Comparison of ENCODE assay signal across 8 cellular contexts in the genomic region with DNA sequence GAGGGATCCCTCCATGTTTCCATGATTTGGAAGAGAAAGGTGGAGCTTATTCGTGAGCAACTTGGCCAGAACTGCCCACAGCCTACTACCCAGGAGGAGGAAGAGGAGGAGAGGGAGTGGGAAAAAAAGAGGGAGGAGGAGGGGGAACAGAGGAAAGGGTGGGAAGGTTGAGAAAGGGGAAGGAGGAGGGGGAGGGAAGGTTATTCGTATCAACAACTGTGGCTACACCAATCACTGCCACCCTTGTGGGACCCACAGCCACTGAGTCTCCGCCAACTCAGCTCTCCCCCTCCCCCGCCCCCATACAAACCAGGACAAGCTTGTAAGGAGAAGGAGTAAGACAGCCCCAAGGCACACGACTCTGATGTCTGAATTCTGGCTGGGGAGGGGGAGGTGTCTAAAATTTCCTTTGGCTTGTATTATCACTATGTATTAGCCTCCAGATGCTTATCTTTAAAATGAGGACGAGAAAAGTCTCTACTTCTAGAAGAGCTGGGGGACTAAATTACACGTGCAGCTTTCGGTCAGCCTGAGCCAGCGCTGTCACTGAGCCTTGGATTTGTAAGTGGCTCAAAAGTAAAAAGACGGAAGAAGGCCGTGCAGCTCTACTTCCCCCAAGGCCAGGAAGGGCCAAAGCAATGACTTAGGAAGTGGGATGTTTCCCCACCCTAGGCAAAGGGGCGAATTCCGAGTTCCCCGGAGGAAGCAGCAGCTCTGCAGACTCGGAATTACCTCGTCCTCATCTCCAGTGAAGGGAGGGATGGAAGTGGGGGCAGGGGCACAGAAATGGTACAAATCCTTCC. TPM values are rescaled to one million over a fixed set of nuclear protein-coding genes. Genes with fewer than 3 reads are reported as not detected.
DNase-seq lines count a peak whose midpoint lies in the region; ATAC-seq and TF ChIP-seq lines count a peak whose summit lies in the region.

No MANE protein-coding gene starts in this region.

- peak overlapping the region; percentile 68 for H3K4me3 ChIP-seq in MG63
- H3K4me3 ChIP-seq in hepatocyte = peak overlapping the region; percentile 73
- H3K4me3 ChIP-seq in gastrocnemius medialis = peak overlapping the region; percentile 76 to 96 (median 91)

- H3K27ac Mint-ChIP-seq in CD4-positive, alpha-beta T cell = peak overlapping the region; percentile 89
- peak overlapping the region; percentile 85 for H3K27ac Mint-ChIP-seq in activated naive CD8-positive, alpha-beta T cell treated with anti-CD3 and anti-CD28 coated beads, Interleukin-2, amount 10 ng/mL, durations not matched to agents 7 days and 5 days

- H3K27me3 Mint-ChIP-seq in CD4-positive, alpha-beta T cell = no peaks in the 10 kb centered on the region
- peaks cover 17% of the 10 kb centered on the region for H3K27me3 Mint-ChIP-seq in activated naive CD8-positive, alpha-beta T cell treated with anti-CD3 and anti-CD28 coated beads, Interleukin-2, amount 10 ng/mL, durations not matched to agents 7 days and 5 days

- in situ Hi-C loops in gastrocnemius medialis (cut with MboI; ENCODE audit: low sequenced_read_pairs in 4 of 4) = no loop called here

- POLR2A ChIA-PET in CD4-positive, alpha-beta T cell (lab: Charles Lee) = interaction anchor here (1.1 to 2.6 kb wide), 6 partner anchors 10 to 91 kb away, joined by 3 to 11 read pairs (median 4); partner anchors contain the start of gene NSFL1C
- POLR2A ChIA-PET in activated naive CD8-positive, alpha-beta T cell treated with anti-CD3 and anti-CD28 coated beads, Interleukin-2, amount 10 ng/mL, durations not matched to agents 7 days and 5 days (lab: Charles Lee) = interaction anchor here (1.0 to 5.3 kb wide), 11 partner anchors 12 to 91 kb away, joined by 3 to 78 read pairs (median 4); partner anchors contain the start of genes NSFL1C and SDCBP2

- H3K9me3 Mint-ChIP-seq in CD4-positive, alpha-beta T cell = no peaks in the 10 kb centered on the region
- peaks cover 2% of the 10 kb centered on the region for H3K9me3 Mint-ChIP-seq in activated naive CD8-positive, alpha-beta T cell treated with anti-CD3 and anti-CD28 coated beads, Interleukin-2, amount 10 ng/mL, durations not matched to agents 7 days and 5 days

- TF ChIP-seq POLR2A in gastrocnemius medialis (IDR thresholded peaks at IDR 0.05) = no peak

- H3K9me3 ChIP-seq in CD4-positive, alpha-beta T cell (ENCODE audit: control insufficient read depth, low read length) = no peaks in the 10 kb centered on the region
- no peaks in the 10 kb centered on the region for H3K9me3 ChIP-seq in MG63
- no peaks in the 10 kb centered on the region for H3K9me3 ChIP-seq in hepatocyte (ENCODE audit: low read depth)
- no peaks in the 10 kb centered on the region for H3K9me3 ChIP-seq in gastrocnemius medialis

- peaks cover 12% of the 10 kb centered on the region for H3K36me3 Mint-ChIP-seq in CD4-positive, alpha-beta T cell (ENCODE audit: low read depth)
- peaks cover 13% of the 10 kb centered on the region for H3K36me3 Mint-ChIP-seq in activated naive CD8-positive, alpha-beta T cell treated with anti-CD3 and anti-CD28 coated beads, Interleukin-2, amount 10 ng/mL, durations not matched to agents 7 days and 5 days

- intact Hi-C loops in CD4-positive, alpha-beta T cell (cut with DNase I, micrococcal nuclease) = loop anchor here (1.0 to 10.0 kb wide), 6 partner anchors 45 to 713 kb away; partner anchors contain the start of genes NSFL1C (in 1 of the 2) and STK35 (in 1 of the 2)
- intact Hi-C loops in gastrocnemius medialis (cut with DNase I; ENCODE audit: low total_unique reads) = loop anchor here (5.0 kb wide), 1 partner anchor 275 kb away; the partner anchor contains the start of gene PSMF1

- peaks cover 25% of the 10 kb centered on the region for H3K4me1 ChIP-seq in hepatocyte (ENCODE audit: insufficient read depth)
- peaks cover 54 to 58% of the 10 kb centered on the region in 2 donors for H3K4me1 ChIP-seq in gastrocnemius medialis

- no peak for ATAC-seq in CD4-positive, alpha-beta T cell (ENCODE audit: poor library complexity)
- ATAC-seq in activated naive CD8-positive, alpha-beta T cell treated with anti-CD3 and anti-CD28 coated beads, Interleukin-2, amount 10 ng/mL, durations not matched to agents 7 days and 5 days (ENCODE audit: low read depth) = no peak
- peak in 1 of 2 donors; percentile 3 for ATAC-seq in gastrocnemius medialis
- no peak for ATAC-seq in GM21515 (IDR thresholded peaks at IDR 0.05; ENCODE audit: unreplicated experiment)
- ATAC-seq in GM21619 (IDR thresholded peaks at IDR 0.05; ENCODE audit: unreplicated experiment) = no peak
- ATAC-seq in GM19455 (IDR thresholded peaks at IDR 0.05; ENCODE audit: unreplicated experiment) = no peak

- CTCF ChIA-PET in CD4-positive, alpha-beta T cell (lab: Charles Lee) = interaction anchor here (0.8 to 3.4 kb wide), 3 partner anchors 8 to 75 kb away, joined by 3 to 13 read pairs (median 4); partner anchors contain the start of gene NSFL1C

- H4K20me1 ChIP-seq in hepatocyte (ENCODE audit: insufficient read depth, poor library complexity, severe bottlenecking) = peaks cover 38% of the 10 kb centered on the region

- H3K4me2 ChIP-seq in hepatocyte = peak overlapping the region; percentile 82

- H3K4me3 Mint-ChIP-seq in CD4-positive, alpha-beta T cell = peak overlapping the region; percentile 94
- peak overlapping the region; percentile 92 for H3K4me3 Mint-ChIP-seq in activated naive CD8-positive, alpha-beta T cell treated with anti-CD3 and anti-CD28 coated beads, Interleukin-2, amount 10 ng/mL, durations not matched to agents 7 days and 5 days

- TF ChIP-seq CTCF in CD4-positive, alpha-beta T cell (IDR thresholded peaks at IDR 0.05) = no peak
- TF ChIP-seq CTCF in hepatocyte (IDR thresholded peaks at IDR 0.05; ENCODE audit: poor library complexity) (no peak), gastrocnemius medialis (IDR thresholded peaks at IDR 0.05 in 4 of 5, conservative IDR thresholded peaks at IDR 0.05 in 1 of 5) (no peak)

- peaks cover 58% of the 10 kb centered on the region for H3K79me2 ChIP-seq in hepatocyte

- peak overlapping the region; percentile 72 for H3K27ac ChIP-seq in CD4-positive, alpha-beta T cell (ENCODE audit: low read depth, low read length)
- H3K27ac ChIP-seq in hepatocyte = no peak overlapping the region
- peak overlapping the region; percentile 83 to 90 (median 87) for H3K27ac ChIP-seq in gastrocnemius medialis

- peaks cover 67% of the 10 kb centered on the region for H3K4me1 Mint-ChIP-seq in CD4-positive, alpha-beta T cell (ENCODE audit: low read depth)
- H3K4me1 Mint-ChIP-seq in activated naive CD8-positive, alpha-beta T cell treated with anti-CD3 and anti-CD28 coated beads, Interleukin-2, amount 10 ng/mL, durations not matched to agents 7 days and 5 days = peaks cover 54% of the 10 kb centered on the region

- H3K36me3 ChIP-seq in MG63 = peaks cover 6% of the 10 kb centered on the region; the same call in 1 of the 2 replicates
- no peaks in the 10 kb centered on the region for H3K36me3 ChIP-seq in hepatocyte (replicated peaks; ENCODE audit: insufficient read depth, low read depth)
- no peaks in the 10 kb centered on the region for H3K36me3 ChIP-seq in gastrocnemius medialis

- no peak for DNase-seq in CD4-positive, alpha-beta T cell
- DNase-seq in MG63 = no peak
- no peak for DNase-seq in activated naive CD8-positive, alpha-beta T cell treated with anti-CD3 and anti-CD28 coated beads, Interleukin-2, amount 10 ng/mL, durations not matched to agents 7 days and 5 days
- DNase-seq in hepatocyte (ENCODE audit: low spot score) = peak; percentile 30
- no peak for DNase-seq in gastrocnemius medialis

- H3K27me3 ChIP-seq in CD4-positive, alpha-beta T cell (ENCODE audit: control insufficient read depth, insufficient read depth, low read length) = no peaks in the 10 kb centered on the region
- H3K27me3 ChIP-seq in MG63 (no peaks in the 10 kb centered on the region), hepatocyte (peaks cover 14% of the 10 kb centered on the region), gastrocnemius medialis (peaks cover 0 to 3% (median 3%) of the 10 kb centered on the region in 3 donors)

- H3K9me2 ChIP-seq in hepatocyte (replicated peaks; ENCODE audit: insufficient read depth) = no peaks in the 10 kb centered on the region

- WGBS in hepatocyte (ENCODE audit: low lambda C conversion rate, missing lambda C conversion rate) = 7% methylated on average over 15 of the region's 16 CpGs

- no peak overlapping the region for H2AFZ ChIP-seq in hepatocyte

RNA-seq across cellular contexts. Expression of gene FKBP1A, which starts 1.0 kb away (rescaled TPM):
- 10 to 100 TPM; 43.3 to 45.4 TPM for total RNA-seq in CD4-positive, alpha-beta T cell
- 146 TPM in 2 replicates for total RNA-seq in MG63 (2014; rRNA removed; shearing (Covaris generic); ENCODE audit: low replicate concordance)
- 100 to 1,000 TPM; 231 to 234 TPM for total RNA-seq in activated naive CD8-positive, alpha-beta T cell treated with anti-CD3 and anti-CD28 coated beads, Interleukin-2, amount 10 ng/mL, durations not matched to agents 7 days and 5 days
- total RNA-seq in hepatocyte = 99.5 and 121 TPM in 2 replicates
- polyA plus RNA-seq in hepatocyte = 149 and 161 TPM in 2 replicates
- total RNA-seq in gastrocnemius medialis = 10 to 100 TPM; 27.7 to 89.4 (median 52.5) TPM
